ENCODE assay signal across 24 cellular contexts in genomic region chr5:114438471-114438870, GRCh38.
DNase-seq lines count a peak whose midpoint lies in the region; ATAC-seq and TF ChIP-seq lines count a peak whose summit lies in the region.
"Had no signal": no experiment of that assay in that cellular context is flagged by ENCODE, and none has a peak within 500 bp of the region (broad histone marks: within the 10 kb centered on the region; RNA-seq: fewer than 3 reads in every experiment).

No MANE protein-coding gene starts in this region.

- no peak overlapping the region for H3K14ac ChIP-seq in trophoblast cell (ENCODE audit: low read length)

- no peak overlapping the region for H4K91ac ChIP-seq in trophoblast cell (ENCODE audit: low read depth, low read length)

- no peak overlapping the region for H3K27ac ChIP-seq in trophoblast cell (ENCODE audit: low read depth, low read length)
- H3K27ac ChIP-seq: BLaER1 treated with 17β-estradiol and CSF1 and Interleukin-3, amounts not matched to agents 10 nM and 100 nM; SJSA1 had no signal

- no peak overlapping the region for H2BK120ac ChIP-seq in trophoblast cell (ENCODE audit: insufficient read depth, low read length, poor library complexity)

- H3K4me1 ChIP-seq in trophoblast cell (ENCODE audit: control insufficient read depth in 1 of 2, insufficient read depth in 2 of 2, low read length in 2 of 2): no peaks in the 10 kb centered on the region
- H3K4me1 ChIP-seq: BLaER1 treated with 17β-estradiol and CSF1 and Interleukin-3, amounts not matched to agents 10 nM and 100 nM; Caco-2; SJSA1 had no signal

- H2AFZ ChIP-seq in trophoblast cell (ENCODE audit: insufficient read depth, low read length, poor library complexity): no peak overlapping the region

- no peak for DNase-seq in left cardiac atrium
- DNase-seq in cardiac septum (ENCODE audit: low spot score): no peak
- DNase-seq in M059J (ENCODE audit: low read depth): peak; percentile 33
- no peak for DNase-seq in endothelial cell (ENCODE audit: low spot score)
- DNase-seq in trophoblast cell: peak; percentile 29 to 55
- no peak for DNase-seq in midbrain (lab: John Stamatoyannopoulos, UW)
- no peak for DNase-seq in NOMO-1 (lab: John Stamatoyannopoulos, UW; ENCODE audit: unreplicated experiment in 2 of 2)
- no peak for DNase-seq in stimulated activated CD4-positive, alpha-beta T cell treated with anti-CD3 and anti-CD28 coated beads, Interleukin-15, amount 100 ng/mL, for 24 hours
- DNase-seq: 8988T; Caco-2; CD4-positive, alpha-beta memory T cell; DMS 273 treated with DMSO at 0.1 percent for 48 hours; DMS79 treated with DMSO at 0.1 percent for 48 hours; GOT3; KBM-7; MV-4-11; NCI-H1105 treated with DMSO at 0.1 percent for 48 hours; NCI-H1694; NCI-H2081; NCI-H2171; NCI-H524 treated with DMSO at 0.1 percent for 48 hours; OCI-M1 had no signal

- peak overlapping the region; percentile 7 for H3K4me2 ChIP-seq in trophoblast cell (ENCODE audit: low read length)
- H3K4me2 ChIP-seq: BLaER1 treated with 17β-estradiol and CSF1 and Interleukin-3, amounts not matched to agents 10 nM and 100 nM had no signal

- peak; percentile 47 to 78 for ATAC-seq in left cardiac atrium

- H3K27me3 Mint-ChIP-seq in endothelial cell (ENCODE audit: unreplicated experiment): peaks cover 4% of the 10 kb centered on the region

- H3K27ac Mint-ChIP-seq in endothelial cell (ENCODE audit: unreplicated experiment): peak overlapping the region; percentile 79
- H3K27ac Mint-ChIP-seq: CD4-positive, alpha-beta memory T cell had no signal

- H3K27me3 ChIP-seq in trophoblast cell (ENCODE audit: insufficient read depth, low read length): no peaks in the 10 kb centered on the region
- H3K27me3 ChIP-seq: BLaER1 treated with 17β-estradiol and CSF1 and Interleukin-3, amounts not matched to agents 10 nM and 100 nM had no signal

- peaks cover 22% of the 10 kb centered on the region for H3K4me1 Mint-ChIP-seq in endothelial cell (ENCODE audit: unreplicated experiment)
- H3K4me1 Mint-ChIP-seq: CD4-positive, alpha-beta memory T cell had no signal

- no peaks in the 10 kb centered on the region for H3K79me1 ChIP-seq in trophoblast cell (ENCODE audit: low read length)

- H4K8ac ChIP-seq in trophoblast cell (ENCODE audit: low read depth, low read length): peak overlapping the region; percentile 23

- no peak overlapping the region for H2BK12ac ChIP-seq in trophoblast cell (ENCODE audit: low read length)

- H4K12ac ChIP-seq in trophoblast cell (ENCODE audit: low read depth, low read length): no peak overlapping the region

- intact Hi-C loops in left cardiac atrium (cut with DNase I): no loop called here
- intact Hi-C loops in cardiac septum (cut with DNase I): loop anchor here (5.0 kb wide), 1 partner anchor 426 kb away; no protein-coding TSS in a partner anchor

- no peaks in the 10 kb centered on the region for H3K79me2 ChIP-seq in trophoblast cell (ENCODE audit: control insufficient read depth, insufficient read depth, low read length, poor library complexity)

- H3K23ac ChIP-seq in trophoblast cell (ENCODE audit: low read length): no peak overlapping the region

- no peaks in the 10 kb centered on the region for H3K36me3 ChIP-seq in trophoblast cell (ENCODE audit: control insufficient read depth in 1 of 2, insufficient read depth in 2 of 2, low read length in 2 of 2)
- H3K36me3 ChIP-seq: BLaER1 treated with 17β-estradiol and CSF1 and Interleukin-3, amounts not matched to agents 10 nM and 100 nM; SJSA1 had no signal

- H3K9me3 Mint-ChIP-seq in endothelial cell (ENCODE audit: unreplicated experiment): no peaks in the 10 kb centered on the region
- H3K9me3 Mint-ChIP-seq: CD4-positive, alpha-beta memory T cell had no signal

- TF ChIP-seq CTCF in endothelial cell (IDR thresholded peaks at IDR 0.05; ENCODE audit: unreplicated experiment): no peak

- no peak overlapping the region for H3K4me3 Mint-ChIP-seq in endothelial cell (ENCODE audit: unreplicated experiment)
- H3K4me3 Mint-ChIP-seq: CD4-positive, alpha-beta memory T cell had no signal

- H3K9ac ChIP-seq in trophoblast cell (ENCODE audit: low read length): no peak overlapping the region
- H3K9ac ChIP-seq: BLaER1 treated with 17β-estradiol and CSF1 and Interleukin-3, amounts not matched to agents 10 nM and 100 nM had no signal

- H3K36me3 Mint-ChIP-seq in endothelial cell (ENCODE audit: low read depth, unreplicated experiment): no peaks in the 10 kb centered on the region
- H3K36me3 Mint-ChIP-seq: CD4-positive, alpha-beta memory T cell had no signal

- H3K9me3 ChIP-seq in trophoblast cell (ENCODE audit: insufficient read depth, low read depth, low read length): no peaks in the 10 kb centered on the region
- H3K9me3 ChIP-seq: Caco-2, SJSA1 had no signal

- no peak overlapping the region for H2BK5ac ChIP-seq in trophoblast cell (ENCODE audit: low read depth, low read length, poor library complexity)

- H3K4me3 ChIP-seq in trophoblast cell (ENCODE audit: low read depth, low read length): no peak overlapping the region
- H3K4me3 ChIP-seq: BLaER1 treated with 17β-estradiol and CSF1 and Interleukin-3, amounts not matched to agents 10 nM and 100 nM; SJSA1 had no signal

- no peak overlapping the region for H2AK5ac ChIP-seq in trophoblast cell (ENCODE audit: low read length)

- no peak overlapping the region for H3K18ac ChIP-seq in trophoblast cell (ENCODE audit: low read length)

- no peak overlapping the region for H3K4ac ChIP-seq in trophoblast cell (ENCODE audit: low read depth, low read length)

- no CpG with 5 or more reads among the region's 4 CpGs for WGBS in trophoblast cell (ENCODE audit: extremely low coverage, insufficient coverage, insufficient read length)

Comparison
In these comparisons a context has a peak if more than half of its experiments do, and no peak if none do; other contexts are left out.
1. DNase-seq: peak in M059J (single experiment) and trophoblast cell (2 of 2); none in left cardiac atrium (single experiment), cardiac septum (single experiment), endothelial cell (single experiment), midbrain (single experiment), NOMO-1 (0 of 2) and stimulated activated CD4-positive, alpha-beta T cell treated with anti-CD3 and anti-CD28 coated beads, Interleukin-15, amount 100 ng/mL, for 24 hours (single experiment).